ENCODE assay signal across 8 cellular contexts in genomic region chr1:174953657-174954435, GRCh38. TPM values are rescaled to one million over a fixed set of nuclear protein-coding genes. Genes with fewer than 3 reads are reported as not detected.
DNase-seq lines count a peak whose midpoint lies in the region; ATAC-seq and TF ChIP-seq lines count a peak whose summit lies in the region.

No MANE protein-coding gene starts in this region.

- intact Hi-C loops in lower lobe of right lung (cut with DNase I), result no loop called here
- intact Hi-C loops in posterior vena cava (cut with DNase I), result no loop called here

- H3K27me3 ChIP-seq in lower lobe of right lung (ENCODE audit: low read depth), result no peaks in the 10 kb centered on the region

- H3K9me3 ChIP-seq in lower lobe of right lung, result no peaks in the 10 kb centered on the region

- DNase-seq in NCI-H526 treated with DMSO at 0.1 percent for 48 hours (lab: John Stamatoyannopoulos, UW), result peak; percentile 51
- no peak for DNase-seq in lower lobe of right lung
- no peak for DNase-seq in GM13976 (ENCODE audit: low spot score)
- DNase-seq in posterior vena cava (ENCODE audit: low spot score), result no peak
- no peak for DNase-seq in HPDE6-E6E7 (ENCODE audit: extremely low spot score)
- no peak for DNase-seq in ureter (ENCODE audit: low spot score)

- H3K4me1 ChIP-seq in lower lobe of right lung, result peaks cover 28% of the 10 kb centered on the region

- TF ChIP-seq CTCF in lower lobe of right lung (IDR thresholded peaks at IDR 0.05), result no peak
- TF ChIP-seq CTCF in GM13976 (IDR thresholded peaks at IDR 0.05; ENCODE audit: borderline replicate concordance, control extremely low read depth, extremely low read depth, insufficient read depth, missing control alignments), result no peak

- H3K27ac ChIP-seq in lower lobe of right lung, result peak overlapping the region; percentile 8

- no peak overlapping the region for H3K4me3 ChIP-seq in lower lobe of right lung

- peak; percentile 43 for ATAC-seq in GM18498 (IDR thresholded peaks at IDR 0.05; ENCODE audit: unreplicated experiment)
- ATAC-seq in HG02981 (IDR thresholded peaks at IDR 0.05; ENCODE audit: unreplicated experiment), result peak; percentile 58
- ATAC-seq in lower lobe of right lung, result peak in 1 of 2 donors; percentile 78

- H3K36me3 ChIP-seq in lower lobe of right lung, result peaks cover 14% of the 10 kb centered on the region

- in situ Hi-C loops in GM13976 (cut with MboI; ENCODE audit: low sequenced_read_pairs, unreplicated experiment), result no loop called here

RNA-seq across cellular contexts. Expression of gene CACYBP, which starts 45.9 kb away (rescaled TPM):
- total RNA-seq in lower lobe of right lung (74.4 TPM), posterior vena cava (10 to 100 TPM; 45.7 to 47.9 TPM), ureter (54.1 TPM)
